22 cellular contexts compared by ENCODE assay signal in the genomic region with DNA sequence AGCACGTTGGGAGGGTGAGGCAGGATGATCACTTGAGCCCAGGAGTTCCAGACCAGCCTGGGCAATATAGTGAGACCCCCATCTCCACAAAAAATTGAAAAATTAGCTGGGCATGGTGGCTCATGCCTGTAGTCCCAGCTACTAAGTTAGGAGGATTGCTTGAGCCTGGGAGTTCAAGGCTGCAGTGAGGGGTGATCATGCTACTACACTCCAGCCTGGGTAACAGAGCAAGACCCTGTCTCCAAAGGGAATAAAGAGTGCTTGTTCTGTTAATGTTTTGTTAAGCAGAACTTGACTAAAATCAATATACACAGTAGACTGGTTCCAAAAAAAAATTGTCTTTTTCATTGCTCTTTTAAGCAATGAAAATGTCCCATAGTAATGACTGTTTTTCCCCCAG.
DNase-seq lines count a peak whose midpoint lies in the region; ATAC-seq and TF ChIP-seq lines count a peak whose summit lies in the region.
"Had no signal": no experiment of that assay in that cellular context is flagged by ENCODE, and none has a peak within 500 bp of the region (broad histone marks: within the 10 kb centered on the region; RNA-seq: fewer than 3 reads in every experiment).

No MANE protein-coding gene starts in this region.

- no peak overlapping the region for H3K9ac ChIP-seq in MM.1S (ENCODE audit: low read length)
- H3K9ac ChIP-seq: GM23248, KMS-11 had no signal

- no peaks in the 10 kb centered on the region for H3K79me2 ChIP-seq in MM.1S (ENCODE audit: low read length)

- no peak for TF ChIP-seq EP300 in esophagus muscularis mucosa (IDR thresholded peaks at IDR 0.05)

- WGBS in esophagus muscularis mucosa = 64% methylated on average over 1 of the region's 1 CpG
- 88 to 100% (median 92%) methylated on average over 1 of the region's 1 CpG for WGBS in psoas muscle, 3 donors

- no peak for TF ChIP-seq POLR2A in esophagus muscularis mucosa (IDR thresholded peaks at IDR 0.05; ENCODE audit: low read depth)

- H3K4me1 ChIP-seq in MM.1S (ENCODE audit: low read length) (peaks cover 79% of the 10 kb centered on the region), esophagus muscularis mucosa (peaks cover 74 to 100% (median 98%) of the 10 kb centered on the region in 4 donors), psoas muscle (peaks cover 11% of the 10 kb centered on the region), tibial artery (peaks cover 0 to 100% (median 79%) of the 10 kb centered on the region in 4 donors)
- H3K4me1 ChIP-seq: A549 had no signal

- H4K20me1 ChIP-seq in MM.1S (ENCODE audit: insufficient read depth, low read length) = no peaks in the 10 kb centered on the region

- intact Hi-C loops in esophagus muscularis mucosa (cut with DNase I) (no loop called here), psoas muscle (cut with DNase I) (no loop called here), tibial artery (cut with DNase I; ENCODE audit: low total_unique reads) (no loop called here)

- H3K4me2 ChIP-seq in MM.1S (ENCODE audit: low read depth, low read length) = no peak overlapping the region
- H3K4me2 ChIP-seq: A549, KMS-11 had no signal

- H2AFZ ChIP-seq in MM.1S (ENCODE audit: low read length) = no peak overlapping the region
- H2AFZ ChIP-seq: GM23248 had no signal

- no peak overlapping the region for H3K4me3 ChIP-seq in MM.1S (ENCODE audit: low read length)
- H3K4me3 ChIP-seq in esophagus muscularis mucosa = no peak overlapping the region
- H3K4me3 ChIP-seq in psoas muscle = no peak overlapping the region
- H3K4me3 ChIP-seq in tibial artery = no peak overlapping the region
- H3K4me3 ChIP-seq: A549, GM23248 had no signal

- H3K27ac ChIP-seq in MM.1S (ENCODE audit: low read length) (peak overlapping the region; percentile 72; the same call in 1 of the 2 replicates), esophagus muscularis mucosa (replicated peaks in 1 of 4) (peak overlapping the region; percentile 79 to 84 (median 81)), psoas muscle (peak overlapping the region; percentile 10), tibial artery (peak overlapping the region; percentile 77 to 95)
- H3K27ac ChIP-seq: A549, GM23248, HL-60, KMS-11 had no signal

- ATAC-seq in psoas muscle = no peak
- ATAC-seq: A549; CD8-positive, alpha-beta T cell had no signal

- peaks cover 40% of the 10 kb centered on the region for H3F3A ChIP-seq in MM.1S (ENCODE audit: insufficient read depth, low read length)

- DNase-seq in MM.1S (no peak), esophagus muscularis mucosa (ENCODE audit: extremely low spot score) (no peak), psoas muscle (no peak), tibial artery (no peak), NCI-H1092 treated with DMSO at 0.1 percent for 48 hours (lab: John Stamatoyannopoulos, UW) (no peak), CD1c-positive myeloid dendritic cell (ENCODE audit: extremely low spot score) (no peak), hippocampal formation (lab: John Stamatoyannopoulos, UW) (no peak)
- DNase-seq: CD8-positive, alpha-beta T cell; DMS53; EL; GM23248; HCEC 1CT; NCI-H1048; NCI-H1694; NCI-H2227 treated with DMSO at 0.1 percent for 48 hours; NCI-H510A treated with DMSO at 0.1 percent for 48 hours; NCI-H774; OCI-M1; SHP77 had no signal

- no peaks in the 10 kb centered on the region for H3K36me3 ChIP-seq in MM.1S (replicated peaks; ENCODE audit: insufficient read depth, low read length)
- peaks cover 0 to 62% (median 20%) of the 10 kb centered on the region in 4 donors for H3K36me3 ChIP-seq in esophagus muscularis mucosa
- peaks cover 2 to 70% of the 10 kb centered on the region in 2 donors for H3K36me3 ChIP-seq in psoas muscle (ENCODE audit: insufficient read depth in 1 of 2, low read depth in 1 of 2)
- peaks cover 14 to 41% (median 31%) of the 10 kb centered on the region in 3 donors for H3K36me3 ChIP-seq in tibial artery

- no peaks in the 10 kb centered on the region for H3K9me2 ChIP-seq in MM.1S (replicated peaks; ENCODE audit: insufficient read depth, low read length)

- no peaks in the 10 kb centered on the region for H3K27me3 ChIP-seq in MM.1S (replicated peaks; ENCODE audit: insufficient read depth, low read length)
- H3K27me3 ChIP-seq in esophagus muscularis mucosa = no peaks in the 10 kb centered on the region
- H3K27me3 ChIP-seq in psoas muscle (ENCODE audit: insufficient read depth in 3 of 3, low read length in 2 of 3) = no peaks in the 10 kb centered on the region
- H3K27me3 ChIP-seq in tibial artery = no peaks in the 10 kb centered on the region

- no peak for TF ChIP-seq CTCF in MM.1S (IDR thresholded peaks at IDR 0.05; ENCODE audit: low read length)
- no peak for TF ChIP-seq CTCF in esophagus muscularis mucosa (IDR thresholded peaks at IDR 0.05)
- no peak for TF ChIP-seq CTCF in psoas muscle (IDR thresholded peaks at IDR 0.05)
- no peak for TF ChIP-seq CTCF in tibial artery (IDR thresholded peaks at IDR 0.05)

- H3K9me3 ChIP-seq in MM.1S (replicated peaks; ENCODE audit: insufficient read depth, low read length) (no peaks in the 10 kb centered on the region), esophagus muscularis mucosa (no peaks in the 10 kb centered on the region), psoas muscle (no peaks in the 10 kb centered on the region), tibial artery (no peaks in the 10 kb centered on the region)
- H3K9me3 ChIP-seq: A549 had no signal

Comparison
In these comparisons a context has a peak if more than half of its experiments do, and no peak if none do; other contexts are left out.
1. H3K27ac ChIP-seq: peak in every context shown above with its lines; median percentile 86 in tibial artery; 81 in esophagus muscularis mucosa; 72 in MM.1S; 10 in psoas muscle.